17 cellular contexts compared by ENCODE assay signal in the genomic region with DNA sequence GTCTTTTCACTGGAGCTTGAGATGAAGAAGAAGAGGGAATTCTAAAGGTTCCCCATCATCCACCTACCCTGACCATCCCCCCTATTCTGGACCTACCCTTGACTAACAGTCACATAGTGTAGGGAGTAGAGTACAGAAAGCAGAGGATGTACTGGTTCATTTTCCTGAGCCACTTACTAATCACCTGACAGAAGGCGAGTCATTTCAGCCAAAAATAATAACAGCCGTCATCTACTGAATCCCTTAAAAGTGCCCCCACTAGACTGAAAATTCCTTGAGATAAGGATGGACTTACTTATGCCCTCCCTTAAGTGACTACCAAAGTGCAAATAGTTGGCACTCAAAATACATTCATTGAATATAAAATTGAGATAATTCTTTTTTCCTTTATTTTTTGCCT.
"Had no signal": no experiment of that assay in that cellular context is flagged by ENCODE, and none has a peak within 500 bp of the region (broad histone marks: within the 10 kb centered on the region; RNA-seq: fewer than 3 reads in every experiment).

No MANE protein-coding gene starts in this region.

- H3K4me3 ChIP-seq: adrenal gland, cardiac muscle cell, esophagus muscularis mucosa, lower lobe of right lung, upper lobe of right lung had no signal

- H3K36me3 ChIP-seq: adrenal gland, cardiac muscle cell, esophagus muscularis mucosa, lower lobe of right lung, upper lobe of right lung, WERI-Rb-1 had no signal

- H3K27ac ChIP-seq: adrenal gland, cardiac muscle cell, esophagus muscularis mucosa, lower lobe of right lung, upper lobe of right lung, WERI-Rb-1 had no signal

- ATAC-seq: activated naive CD4-positive, alpha-beta T cell treated with anti-CD3 and anti-CD28 coated beads, Interleukin-2, amount 50 U/mL, for 72 hours; lower lobe of right lung; upper lobe of right lung had no signal

- DNase-seq: activated CD4-positive, alpha-beta T cell treated with anti-CD3 and anti-CD28 coated beads for 1 hour; activated CD4-positive, alpha-beta T cell treated with anti-CD3 and anti-CD28 coated beads, Interleukin-2, amount 50 U/mL, for 48 hours; activated gamma-delta T cell treated with Interleukin-2 at 50 U/mL for 16 hours; adrenal gland; effector CD8-positive, alpha-beta T cell; lower lobe of right lung; nucleus accumbens; stimulated activated CD4-positive, alpha-beta T cell treated with anti-CD3 and anti-CD28 coated beads, Interleukin-12 subunit alpha, Interleukin-12 subunit beta, amount 100 ng/mL, for 4 hours; stimulated activated CD4-positive, alpha-beta T cell treated with anti-CD3 and anti-CD28 coated beads, Interleukin-1b, Interleukin-23, amount 100 ng/mL, for 48 hours; stimulated activated CD8-positive, alpha-beta memory T cell treated with anti-CD3 and anti-CD28 coated beads, Interleukin-4, amount 100 ng/mL, for 48 hours; stimulated activated naive CD4-positive, alpha-beta T cell; T-helper 2 cell; upper lobe of right lung; WERI-Rb-1 had no signal

- H3K9me3 ChIP-seq: lower lobe of right lung had no signal

- H3K4me1 ChIP-seq: lower lobe of right lung, upper lobe of right lung had no signal

- H3K27me3 ChIP-seq: cardiac muscle cell had no signal
